7 cellular contexts compared by ENCODE assay signal in the genomic region with DNA sequence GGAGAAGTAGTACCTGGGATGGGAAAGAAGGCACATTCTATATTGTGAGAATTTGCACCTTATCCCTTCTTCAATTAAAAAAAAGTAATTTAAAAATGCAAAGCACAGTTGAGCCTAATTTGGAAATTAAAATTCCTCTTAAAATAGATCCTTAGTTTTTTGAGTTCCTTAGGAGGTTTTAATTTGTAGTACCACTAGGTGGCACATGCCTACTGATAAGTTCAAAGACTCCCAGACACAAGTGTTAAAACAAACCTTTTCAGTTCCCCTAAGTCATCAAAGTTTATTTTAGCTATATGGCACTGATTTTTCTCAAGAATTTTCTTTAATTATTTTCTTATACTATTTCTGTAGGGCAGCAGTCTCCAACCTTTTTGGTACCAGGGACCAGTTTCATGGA.
DNase-seq lines count a peak whose midpoint lies in the region; TF ChIP-seq lines count a peak whose summit lies in the region.

No MANE protein-coding gene starts in this region.

- H3K4me1 ChIP-seq in HEK293 (ENCODE audit: control insufficient read depth, insufficient read depth, low read length) (no peaks in the 10 kb centered on the region), mammary epithelial cell (ENCODE audit: insufficient read depth, low read length) (no peaks in the 10 kb centered on the region), suprapubic skin (no peaks in the 10 kb centered on the region)

- CTCF ChIA-PET in HEK293 (lab: Yijun Ruan, JAX) (interaction anchor here (0.6 to 1.3 kb wide), 7 partner anchors 18 to 1038 kb away, joined by 3 to 5 read pairs (median 4); no protein-coding TSS in a partner anchor), mammary epithelial cell (lab: Charles Lee; ENCODE audit: low non-redundant PET) (no interaction called here)

- TF ChIP-seq EP300 in suprapubic skin (IDR thresholded peaks at IDR 0.05) = no peak

- BruUV-seq in mammary epithelial cell (replicated peaks; lab: Mats Ljungman, UMichigan) = no TSS peak

- H3K27ac ChIP-seq in HEK293 (ENCODE audit: extremely low read depth, low read depth, low read length) (no peak overlapping the region), mammary epithelial cell (ENCODE audit: insufficient read depth, low read depth, low read length) (no peak overlapping the region), suprapubic skin (no peak overlapping the region)

- no peak overlapping the region for H3K4me2 ChIP-seq in mammary epithelial cell (ENCODE audit: insufficient read depth, low read depth, low read length)

- H3K79me2 ChIP-seq in mammary epithelial cell (ENCODE audit: insufficient read depth, low read length) = no peaks in the 10 kb centered on the region

- DNase-seq in GM12865 (ENCODE audit: low read depth) (peak; percentile 45), NCI-H2171 (lab: John Stamatoyannopoulos, UW) (peak; percentile 11), mammary epithelial cell (peak; percentile 9), lung microvascular endothelial cell (ENCODE audit: low read depth in 2 of 2) (peak; percentile 61 to 68), suprapubic skin (ENCODE audit: low spot score in 2 of 2) (no peak)
- DNase-seq in stimulated activated CD4-positive, alpha-beta T cell treated with anti-CD3 and anti-CD28 coated beads, Interleukin-12 subunit alpha, Interleukin-12 subunit beta, amount 100 ng/mL, for 4 hours = no peak

- no peak overlapping the region for H2AFZ ChIP-seq in mammary epithelial cell (ENCODE audit: low read depth, low read length)

- no peaks in the 10 kb centered on the region for H4K20me1 ChIP-seq in mammary epithelial cell (ENCODE audit: insufficient read depth, low read length)

- no peak overlapping the region for H3K9ac ChIP-seq in mammary epithelial cell (ENCODE audit: insufficient read depth, low read length)

- H3K4me3 ChIP-seq in GM12865 (ENCODE audit: low read depth, low read length) = no peak overlapping the region
- H3K4me3 ChIP-seq in HEK293 (ENCODE audit: low read depth, low read length) = no peak overlapping the region
- no peak overlapping the region for H3K4me3 ChIP-seq in mammary epithelial cell (replicated peaks in 1 of 3; ENCODE audit: insufficient read depth in 1 of 3, low read depth in 2 of 3, low read length in 3 of 3)
- no peak overlapping the region for H3K4me3 ChIP-seq in suprapubic skin

- no peaks in the 10 kb centered on the region for H3K27me3 ChIP-seq in mammary epithelial cell (ENCODE audit: insufficient read depth, low read length)
- H3K27me3 ChIP-seq in suprapubic skin = no peaks in the 10 kb centered on the region

- dilution Hi-C loops in mammary epithelial cell (cut with HindIII; ENCODE audit: low sequenced_read_pairs) = no loop called here

- no peaks in the 10 kb centered on the region for H3K36me3 ChIP-seq in HEK293 (ENCODE audit: control insufficient read depth in 2 of 2, insufficient read depth in 1 of 2, low read length in 2 of 2)
- no peaks in the 10 kb centered on the region for H3K36me3 ChIP-seq in mammary epithelial cell (ENCODE audit: insufficient read depth, low read length)
- no peaks in the 10 kb centered on the region for H3K36me3 ChIP-seq in suprapubic skin

- in situ Hi-C loops in mammary epithelial cell (cut with MboI; ENCODE audit: low sequenced_read_pairs in 2 of 2) = no loop called here

- TF ChIP-seq POLR2A in suprapubic skin (IDR thresholded peaks at IDR 0.05) = no peak

- H3K9me3 ChIP-seq in HEK293 (ENCODE audit: control insufficient read depth, insufficient read depth, low read depth, low read length) (no peaks in the 10 kb centered on the region), mammary epithelial cell (replicated peaks; ENCODE audit: insufficient read depth, low read length) (no peaks in the 10 kb centered on the region), suprapubic skin (no peaks in the 10 kb centered on the region)

- POLR2A ChIA-PET in HEK293 (lab: Yijun Ruan, JAX) = no interaction called here

- peak; percentile 47 for TF ChIP-seq CTCF in GM12865 (IDR thresholded peaks at IDR 0.05; ENCODE audit: insufficient read depth, low read depth, low read length, missing control alignments)
- no peak for TF ChIP-seq CTCF in HEK293 (tag by site-specific recombination; IDR thresholded peaks at IDR 0.05)
- TF ChIP-seq CTCF in mammary epithelial cell (conservative IDR thresholded peaks at IDR 0.05 in 1 of 2, IDR thresholded peaks at IDR 0.05 in 1 of 2; ENCODE audit: extremely low read depth in 1 of 2, insufficient read depth in 1 of 2, low read depth in 1 of 2, low read length in 2 of 2) = peak; percentile 51 to 62
- TF ChIP-seq CTCF in suprapubic skin (IDR thresholded peaks at IDR 0.05) = no peak

- intact Hi-C loops in mammary epithelial cell (cut with micrococcal nuclease) = loop anchor here (1.0 kb wide), 1 partner anchor 251 kb away; no protein-coding TSS in a partner anchor

TF ChIP-seq in HEK293, 187 proteins besides CTCF, POLR2A, EP300 and RAD21:
- no peak for TF ChIP-seq ZNF202 (tag by site-specific recombination; IDR thresholded peaks at IDR 0.05; ENCODE audit: borderline replicate concordance)
- peak; percentile 59 for TF ChIP-seq ZNF654 (tag by site-specific recombination; IDR thresholded peaks at IDR 0.05; ENCODE audit: low read depth)

Comparison
In these comparisons a context has a peak if more than half of its experiments do, and no peak if none do; other contexts are left out.
1. DNase-seq: peak in GM12865 (single experiment), NCI-H2171 (single experiment), mammary epithelial cell (single experiment) and lung microvascular endothelial cell (2 of 2); none in suprapubic skin (0 of 2) and stimulated activated CD4-positive, alpha-beta T cell treated with anti-CD3 and anti-CD28 coated beads, Interleukin-12 subunit alpha, Interleukin-12 subunit beta, amount 100 ng/mL, for 4 hours (single experiment).
2. CTCF ChIP-seq: peak in GM12865 (single experiment) and mammary epithelial cell (2 of 2); none in HEK293 (single experiment) and suprapubic skin (0 of 2).